Comparison of ENCODE assay signal across 9 cellular contexts in genomic region chr16:4660454-4661007, GRCh38. TPM values are rescaled to one million over a fixed set of nuclear protein-coding genes. Genes with fewer than 3 reads are reported as not detected.
DNase-seq lines count a peak whose midpoint lies in the region; ATAC-seq, FAIRE-seq and TF ChIP-seq lines count a peak whose summit lies in the region.
"Had no signal": no experiment of that assay in that cellular context is flagged by ENCODE, and none has a peak within 500 bp of the region (broad histone marks: within the 10 kb centered on the region; RNA-seq: fewer than 3 reads in every experiment).

No MANE protein-coding gene starts in this region.

- intact Hi-C loops in K562 (cut with micrococcal nuclease) = no loop called here

- TF ChIP-seq EP300 in K562 (IDR thresholded peaks at IDR 0.05; ENCODE audit: low read length) = no peak

- 84% methylated on average over 12 of the region's 18 CpGs for WGBS in K562 (ENCODE audit: insufficient coverage, low coverage, missing lambda C conversion rate)

- H3K4me2 ChIP-seq in K562 (ENCODE audit: insufficient read depth, low read length) = no peak overlapping the region

- TF ChIP-seq RAD21 in K562 (CRISPR knock-in tag; conservative IDR thresholded peaks at IDR 0.05 in 1 of 2, IDR thresholded peaks at IDR 0.05 in 1 of 2) = no peak

- no peak for TF ChIP-seq CTCF in K562 (IDR thresholded peaks at IDR 0.05 in 2 of 3, conservative IDR thresholded peaks at IDR 0.05 in 1 of 3; ENCODE audit: insufficient read depth in 2 of 3, low read depth in 1 of 3, low read length in 3 of 3)

- H3K9me1 ChIP-seq in K562 (ENCODE audit: control insufficient read depth, insufficient read depth, low read length) = no peaks in the 10 kb centered on the region

- peak; percentile 34 for ATAC-seq in HG02798 (IDR thresholded peaks at IDR 0.05; ENCODE audit: poor library complexity, unreplicated experiment)
- peak; percentile 43; the same call in 2 of the 3 replicates for ATAC-seq in K562

- DNase-seq in activated CD4-positive, CD25-positive, alpha-beta regulatory T cell treated with anti-CD3 and anti-CD28 coated beads, Interleukin-2, amount 50 U/mL, for 16 hours (ENCODE audit: low read depth, low spot score) = peak; percentile 25
- DNase-seq in K562 (ENCODE audit: extremely low read depth in 1 of 4, low spot score in 3 of 4) (peak in 1 of 4 experiments; percentile 19), middle frontal gyrus (ENCODE audit: extremely low spot score, low spot score) (peak; percentile 44), NCI-H1930 (lab: John Stamatoyannopoulos, UW) (no peak), mesenteric fat pad (ENCODE audit: low spot score) (no peak), 8988T (no peak)
- peak; percentile 46 to 73 (median 62) for DNase-seq in stimulated activated naive CD4-positive, alpha-beta T cell (lab: John Stamatoyannopoulos, UW)

- H3K27me3 ChIP-seq in K562 (ENCODE audit: control insufficient read depth in 2 of 2, insufficient read depth in 2 of 2, low read length in 2 of 2) = no peaks in the 10 kb centered on the region

- H3K9me3 ChIP-seq in K562 (replicated peaks; ENCODE audit: control insufficient read depth, insufficient read depth, low read depth, low read length) = no peaks in the 10 kb centered on the region

- no peak overlapping the region for H3K4me3 ChIP-seq in K562

- no peak overlapping the region for H3K27ac ChIP-seq in K562 (ENCODE audit: extremely low read depth, low read depth, low read length)
- H3K27ac ChIP-seq: parathyroid adenoma had no signal

- peaks cover 0 to 36% of the 10 kb centered on the region in 2 experiments; a peak in 2 of 5 replicates for H3K4me1 ChIP-seq in K562 (replicated peaks in 1 of 2; ENCODE audit: control insufficient read depth in 2 of 2, insufficient read depth in 2 of 2, low read length in 2 of 2)
- H3K4me1 ChIP-seq: parathyroid adenoma had no signal

- no peaks in the 10 kb centered on the region; the same call in 1 of the 2 replicates for H4K20me1 ChIP-seq in K562 (replicated peaks; ENCODE audit: control insufficient read depth, insufficient read depth, low read length)

- in situ Hi-C loops in K562 (cut with MboI) = no loop called here

- no peak overlapping the region for H2AFZ ChIP-seq in K562 (ENCODE audit: low read depth, low read length)
- H2AFZ ChIP-seq: parathyroid adenoma had no signal

- H3K36me3 ChIP-seq in K562 (ENCODE audit: control insufficient read depth, insufficient read depth, low read length) = peaks cover 51% of the 10 kb centered on the region; the same call in 2 of the 3 replicates

- BruUV-seq in K562 (replicated peaks; lab: Mats Ljungman, UMichigan) = no TSS peak

- no peaks in the 10 kb centered on the region for H3K79me2 ChIP-seq in K562 (ENCODE audit: control insufficient read depth, insufficient read depth, low read length)

- FAIRE-seq in K562 (lab: Jason Lieb, UNC) = no peak

- CTCF ChIA-PET in K562 (lab: Yijun Ruan, JAX; ENCODE audit: low intra/inter-chr PET ratio) = no interaction called here

- no peak for TF ChIP-seq POLR2A in K562 (conservative IDR thresholded peaks at IDR 0.05)

- POLR2A ChIA-PET in K562 (lab: Yijun Ruan, JAX) = interaction anchor here (0.7 kb wide), 1 partner anchor 9 kb away, joined by 4 read pairs; no protein-coding TSS in a partner anchor

- H3K9ac ChIP-seq in K562 (ENCODE audit: insufficient read depth in 1 of 2, low read depth in 2 of 2, low read length in 2 of 2) = no peak overlapping the region; a peak in 1 of 4 replicates
- H3K9ac ChIP-seq: parathyroid adenoma had no signal

TF ChIP-seq in K562, 482 proteins besides CTCF, POLR2A, EP300 and RAD21:
- peak; percentile 56; the same call in 1 of the 2 replicates for TF ChIP-seq RFX1 (IDR thresholded peaks at IDR 0.05)
- TF ChIP-seq CTBP1 (IDR thresholded peaks at IDR 0.05; ENCODE audit: borderline replicate concordance) = no peak
- peak; percentile 54; the same call in 1 of the 2 replicates for TF ChIP-seq EGR1 (conservative IDR thresholded peaks at IDR 0.05)

RNA-seq across cellular contexts. Expression of gene NUDT16L1, which starts 32.8 kb away (rescaled TPM):
- 12.3 and 32.4 TPM in 2 replicates for total RNA-seq in K562 (2011; cell fraction: chromatin; rRNA removed; ENCODE audit: low replicate concordance)
- total RNA-seq in K562 (2011; cell fraction: nucleolus; rRNA removed) = 30.5 and 32.1 TPM in 2 replicates
- total RNA-seq in K562 (2011; cell fraction: nucleoplasm; rRNA removed) = 19.6 TPM in 2 replicates
- 35.7 and 37.0 TPM in 2 replicates for total RNA-seq in K562 (2014; rRNA removed)
- 5.9 and 8.6 TPM in 2 replicates for total RNA-seq in K562 (2014; rRNA removed; fragmentation: Illumina TruSeq; extraction: Trizol)
- total RNA-seq in K562 (2015; rRNA removed; fragmentation: Illumina TruSeq; extraction: Trizol) = 13.7 and 13.8 TPM in 2 replicates
- total RNA-seq in K562 (2021) = 33.1 and 34.9 TPM in 2 replicates
- polyA plus RNA-seq in K562 (2011; rRNA removed) = 14.6 and 20.1 TPM in 2 replicates
- polyA plus RNA-seq in K562 (2011; cell fraction: cytosol; rRNA removed) = 25.7 and 57.0 TPM in 2 replicates
- polyA plus RNA-seq in K562 (2011; cell fraction: nucleus; rRNA removed) = 28.9 and 31.1 TPM in 2 replicates
- polyA plus RNA-seq in K562 (2012) = 18.7 and 22.2 TPM in 2 replicates
- polyA plus RNA-seq in K562 (2014; fragmentation: Illumina TruSeq; extraction: Trizol) = 10.1 and 14.7 TPM in 2 replicates
- polyA plus RNA-seq in K562 (2014; fragmentation: Nextera tagmentation; extraction: Ambion mirVana) = 1 to 10 TPM; 1.4 to 1.9 TPM
- 37.6 and 39.9 TPM in 2 replicates for polyA plus RNA-seq in K562 (2014; rRNA removed)
- 4.1 and 5.1 TPM in 2 replicates for polyA minus RNA-seq in K562 (2011; rRNA and poly(A)+ RNA removed)
- polyA minus RNA-seq in K562 (2011; cell fraction: cytosol; rRNA and poly(A)+ RNA removed) = 7.0 and 11.2 TPM in 2 replicates
- 10.1 and 11.6 TPM in 2 replicates for polyA minus RNA-seq in K562 (2011; cell fraction: nucleus; rRNA and poly(A)+ RNA removed)
- total RNA-seq in mesenteric fat pad = 19.4 TPM

RNA-seq across cellular contexts. Expression of gene MGRN1, which starts 35.9 kb away (rescaled TPM):
- 41.1 and 92.0 TPM in 2 replicates for total RNA-seq in K562 (2011; cell fraction: chromatin; rRNA removed; ENCODE audit: low replicate concordance)
- 34.2 and 37.4 TPM in 2 replicates for total RNA-seq in K562 (2011; cell fraction: nucleolus; rRNA removed)
- 33.4 and 44.4 TPM in 2 replicates for total RNA-seq in K562 (2011; cell fraction: nucleoplasm; rRNA removed)
- 11.6 and 15.7 TPM in 2 replicates for total RNA-seq in K562 (2014; rRNA removed)
- total RNA-seq in K562 (2014; rRNA removed; fragmentation: Illumina TruSeq; extraction: Trizol) = 3.4 and 3.5 TPM in 2 replicates
- 6.0 and 6.8 TPM in 2 replicates for total RNA-seq in K562 (2015; rRNA removed; fragmentation: Illumina TruSeq; extraction: Trizol)
- total RNA-seq in K562 (2021) = 35.2 and 37.9 TPM in 2 replicates
- 2.7 and 5.0 TPM in 2 replicates for polyA plus RNA-seq in K562 (2011; rRNA removed)
- polyA plus RNA-seq in K562 (2011; cell fraction: cytosol; rRNA removed) = 2.9 and 4.6 TPM in 2 replicates
- polyA plus RNA-seq in K562 (2011; cell fraction: nucleus; rRNA removed) = 15.2 and 25.7 TPM in 2 replicates
- 21.1 and 24.5 TPM in 2 replicates for polyA plus RNA-seq in K562 (2012)
- polyA plus RNA-seq in K562 (2014; fragmentation: Illumina TruSeq; extraction: Trizol) = 8.5 and 17.4 TPM in 2 replicates
- under 1 TPM; 0.15 to 0.27 TPM for polyA plus RNA-seq in K562 (2014; fragmentation: Nextera tagmentation; extraction: Ambion mirVana)
- polyA plus RNA-seq in K562 (2014; rRNA removed) = 11.2 and 13.0 TPM in 2 replicates
- polyA minus RNA-seq in K562 (2011; rRNA and poly(A)+ RNA removed) = 5.9 and 6.1 TPM in 2 replicates
- polyA minus RNA-seq in K562 (2011; cell fraction: cytosol; rRNA and poly(A)+ RNA removed) = 14.1 and 21.3 TPM in 2 replicates
- polyA minus RNA-seq in K562 (2011; cell fraction: nucleus; rRNA and poly(A)+ RNA removed) = 10.2 and 16.8 TPM in 2 replicates
- 74.1 TPM for total RNA-seq in mesenteric fat pad

RNA-seq across cellular contexts. Expression of gene UBALD1, which starts 45.8 kb away (rescaled TPM):
- 16.0 and 57.6 TPM in 2 replicates for total RNA-seq in K562 (2011; cell fraction: chromatin; rRNA removed; ENCODE audit: low replicate concordance)
- 61.3 and 65.9 TPM in 2 replicates for total RNA-seq in K562 (2011; cell fraction: nucleolus; rRNA removed)
- total RNA-seq in K562 (2011; cell fraction: nucleoplasm; rRNA removed) = 23.4 and 28.0 TPM in 2 replicates
- 22.4 and 26.6 TPM in 2 replicates for total RNA-seq in K562 (2014; rRNA removed)
- 0.86 and 1.3 TPM in 2 replicates for total RNA-seq in K562 (2014; rRNA removed; fragmentation: Illumina TruSeq; extraction: Trizol)
- 6.2 and 7.5 TPM in 2 replicates for total RNA-seq in K562 (2015; rRNA removed; fragmentation: Illumina TruSeq; extraction: Trizol)
- total RNA-seq in K562 (2021) = 31.7 and 38.0 TPM in 2 replicates
- 3.7 and 7.3 TPM in 2 replicates for polyA plus RNA-seq in K562 (2011; rRNA removed)
- polyA plus RNA-seq in K562 (2011; cell fraction: cytosol; rRNA removed) = 6.4 and 24.1 TPM in 2 replicates
- 16.0 and 47.0 TPM in 2 replicates for polyA plus RNA-seq in K562 (2011; cell fraction: nucleus; rRNA removed)
- polyA plus RNA-seq in K562 (2012) = 33.6 and 39.2 TPM in 2 replicates
- polyA plus RNA-seq in K562 (2014; fragmentation: Illumina TruSeq; extraction: Trizol) = 3.8 and 10.5 TPM in 2 replicates
- not detected for polyA plus RNA-seq in K562 (2014; fragmentation: Nextera tagmentation; extraction: Ambion mirVana)
- 21.8 and 26.0 TPM in 2 replicates for polyA plus RNA-seq in K562 (2014; rRNA removed)
- polyA minus RNA-seq in K562 (2011; rRNA and poly(A)+ RNA removed) = 0.87 and 1.6 TPM in 2 replicates
- 6.5 and 9.3 TPM in 2 replicates for polyA minus RNA-seq in K562 (2011; cell fraction: cytosol; rRNA and poly(A)+ RNA removed)
- 12.0 and 17.2 TPM in 2 replicates for polyA minus RNA-seq in K562 (2011; cell fraction: nucleus; rRNA and poly(A)+ RNA removed)
- 20.9 TPM for total RNA-seq in mesenteric fat pad

Comparison
In these comparisons a context has a peak if more than half of its experiments do, and no peak if none do; other contexts are left out.
1. DNase-seq: peak in activated CD4-positive, CD25-positive, alpha-beta regulatory T cell treated with anti-CD3 and anti-CD28 coated beads, Interleukin-2, amount 50 U/mL, for 16 hours (single experiment), middle frontal gyrus (single experiment) and stimulated activated naive CD4-positive, alpha-beta T cell (6 of 6); none in NCI-H1930 (0 of 2), mesenteric fat pad (single experiment) and 8988T (single experiment).